In the genomic region with DNA sequence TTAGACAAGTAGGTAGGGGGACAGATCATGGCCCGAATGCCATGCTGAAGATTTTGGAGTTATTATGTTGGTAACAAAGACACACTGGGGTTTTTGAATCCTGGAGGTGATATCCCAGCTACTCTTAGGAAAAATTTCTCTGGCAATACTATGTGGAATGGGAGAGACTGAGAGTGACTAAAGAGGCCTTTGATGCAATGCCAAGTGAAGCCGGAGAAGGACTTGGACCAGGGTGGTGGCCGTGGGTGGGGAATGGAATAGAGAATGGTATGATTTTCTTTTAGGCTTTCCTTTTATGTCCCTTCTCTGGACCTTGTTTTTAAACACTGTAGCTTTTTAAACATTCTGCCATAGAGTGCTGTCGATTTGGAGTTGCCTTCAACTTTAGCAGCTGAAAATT, we compare ENCODE assay signal across 2 cellular contexts.
TF ChIP-seq lines count a peak whose summit lies in the region.

No MANE protein-coding gene starts in this region.

TF ChIP-seq in A549, 52 proteins besides CTCF, POLR2A, EP300 and RAD21 (continued from another document):
- TF ChIP-seq, protein P1, sequence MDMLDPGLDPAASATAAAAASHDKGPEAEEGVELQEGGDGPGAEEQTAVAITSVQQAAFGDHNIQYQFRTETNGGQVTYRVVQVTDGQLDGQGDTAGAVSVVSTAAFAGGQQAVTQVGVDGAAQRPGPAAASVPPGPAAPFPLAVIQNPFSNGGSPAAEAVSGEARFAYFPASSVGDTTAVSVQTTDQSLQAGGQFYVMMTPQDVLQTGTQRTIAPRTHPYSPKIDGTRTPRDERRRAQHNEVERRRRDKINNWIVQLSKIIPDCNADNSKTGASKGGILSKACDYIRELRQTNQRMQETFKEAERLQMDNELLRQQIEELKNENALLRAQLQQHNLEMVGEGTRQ (IDR thresholded peaks at IDR 0.05), result no peak
- TF ChIP-seq HOXA7 (CRISPR knock-in tag; IDR thresholded peaks at IDR 0.05) (no peak), CHD4 (IDR thresholded peaks at IDR 0.05; ENCODE audit: borderline replicate concordance) (no peak), SMC3 (IDR thresholded peaks at IDR 0.05) (no peak), EHMT2 (IDR thresholded peaks at IDR 0.05; ENCODE audit: low read depth) (no peak), ZSCAN20 (CRISPR knock-in tag; IDR thresholded peaks at IDR 0.05) (no peak), JUN (IDR thresholded peaks at IDR 0.05) (no peak)
- TF ChIP-seq, protein P2, sequence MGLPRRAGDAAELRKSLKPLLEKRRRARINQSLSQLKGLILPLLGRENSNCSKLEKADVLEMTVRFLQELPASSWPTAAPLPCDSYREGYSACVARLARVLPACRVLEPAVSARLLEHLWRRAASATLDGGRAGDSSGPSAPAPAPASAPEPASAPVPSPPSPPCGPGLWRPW (IDR thresholded peaks at IDR 0.05), result no peak
- TF ChIP-seq, protein P3, sequence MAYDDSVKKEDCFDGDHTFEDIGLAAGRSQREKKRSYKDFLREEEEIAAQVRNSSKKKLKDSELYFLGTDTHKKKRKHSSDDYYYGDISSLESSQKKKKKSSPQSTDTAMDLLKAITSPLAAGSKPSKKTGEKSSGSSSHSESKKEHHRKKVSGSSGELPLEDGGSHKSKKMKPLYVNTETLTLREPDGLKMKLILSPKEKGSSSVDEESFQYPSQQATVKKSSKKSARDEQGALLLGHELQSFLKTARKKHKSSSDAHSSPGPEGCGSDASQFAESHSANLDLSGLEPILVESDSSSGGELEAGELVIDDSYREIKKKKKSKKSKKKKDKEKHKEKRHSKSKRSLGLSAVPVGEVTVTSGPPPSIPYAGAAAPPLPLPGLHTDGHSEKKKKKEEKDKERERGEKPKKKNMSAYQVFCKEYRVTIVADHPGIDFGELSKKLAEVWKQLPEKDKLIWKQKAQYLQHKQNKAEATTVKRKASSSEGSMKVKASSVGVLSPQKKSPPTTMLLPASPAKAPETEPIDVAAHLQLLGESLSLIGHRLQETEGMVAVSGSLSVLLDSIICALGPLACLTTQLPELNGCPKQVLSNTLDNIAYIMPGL (CRISPR knock-in tag; IDR thresholded peaks at IDR 0.05; ENCODE audit: borderline replicate concordance), result no peak

TF ChIP-seq in HCT116, 20 proteins besides CTCF, POLR2A, EP300 and RAD21 (continued from another document):
- TF ChIP-seq, protein P4, sequence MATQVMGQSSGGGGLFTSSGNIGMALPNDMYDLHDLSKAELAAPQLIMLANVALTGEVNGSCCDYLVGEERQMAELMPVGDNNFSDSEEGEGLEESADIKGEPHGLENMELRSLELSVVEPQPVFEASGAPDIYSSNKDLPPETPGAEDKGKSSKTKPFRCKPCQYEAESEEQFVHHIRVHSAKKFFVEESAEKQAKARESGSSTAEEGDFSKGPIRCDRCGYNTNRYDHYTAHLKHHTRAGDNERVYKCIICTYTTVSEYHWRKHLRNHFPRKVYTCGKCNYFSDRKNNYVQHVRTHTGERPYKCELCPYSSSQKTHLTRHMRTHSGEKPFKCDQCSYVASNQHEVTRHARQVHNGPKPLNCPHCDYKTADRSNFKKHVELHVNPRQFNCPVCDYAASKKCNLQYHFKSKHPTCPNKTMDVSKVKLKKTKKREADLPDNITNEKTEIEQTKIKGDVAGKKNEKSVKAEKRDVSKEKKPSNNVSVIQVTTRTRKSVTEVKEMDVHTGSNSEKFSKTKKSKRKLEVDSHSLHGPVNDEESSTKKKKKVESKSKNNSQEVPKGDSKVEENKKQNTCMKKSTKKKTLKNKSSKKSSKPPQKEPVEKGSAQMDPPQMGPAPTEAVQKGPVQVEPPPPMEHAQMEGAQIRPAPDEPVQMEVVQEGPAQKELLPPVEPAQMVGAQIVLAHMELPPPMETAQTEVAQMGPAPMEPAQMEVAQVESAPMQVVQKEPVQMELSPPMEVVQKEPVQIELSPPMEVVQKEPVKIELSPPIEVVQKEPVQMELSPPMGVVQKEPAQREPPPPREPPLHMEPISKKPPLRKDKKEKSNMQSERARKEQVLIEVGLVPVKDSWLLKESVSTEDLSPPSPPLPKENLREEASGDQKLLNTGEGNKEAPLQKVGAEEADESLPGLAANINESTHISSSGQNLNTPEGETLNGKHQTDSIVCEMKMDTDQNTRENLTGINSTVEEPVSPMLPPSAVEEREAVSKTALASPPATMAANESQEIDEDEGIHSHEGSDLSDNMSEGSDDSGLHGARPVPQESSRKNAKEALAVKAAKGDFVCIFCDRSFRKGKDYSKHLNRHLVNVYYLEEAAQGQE (IDR thresholded peaks at IDR 0.05; ENCODE audit: low read depth), result no peak
- TF ChIP-seq EGR1 (IDR thresholded peaks at IDR 0.05; ENCODE audit: low read depth), result no peak
- TF ChIP-seq CBX3 (IDR thresholded peaks at IDR 0.05; ENCODE audit: low read depth), result no peak
